In genomic region chr3:144546539-144546938, GRCh38 we compare ENCODE assay signal across 1 cellular context.
TF ChIP-seq lines count a peak whose summit lies in the region.

No MANE protein-coding gene starts in this region.

TF ChIP-seq in H1, 55 proteins besides CTCF, POLR2A, EP300 and RAD21:
- TF ChIP-seq BACH1 (IDR thresholded peaks at IDR 0.05; ENCODE audit: low read length) (no peak), CTBP2 (IDR thresholded peaks at IDR 0.05; ENCODE audit: borderline replicate concordance, insufficient read depth, insufficient read length, low read length) (no peak), GABPA (IDR thresholded peaks at IDR 0.05; ENCODE audit: borderline replicate concordance, insufficient read depth, low read length) (no peak), TBP (IDR thresholded peaks at IDR 0.05; ENCODE audit: low read depth, low read length) (no peak), CHD2 (IDR thresholded peaks at IDR 0.05; ENCODE audit: low read length) (no peak), JUN (IDR thresholded peaks at IDR 0.05; ENCODE audit: low read depth, low read length) (no peak), ATF2 (IDR thresholded peaks at IDR 0.05; ENCODE audit: low read length) (no peak), TCF12 (IDR thresholded peaks at IDR 0.05; ENCODE audit: low read depth, low read length) (no peak), KDM4A (IDR thresholded peaks at IDR 0.05; ENCODE audit: low read depth, low read length, severe bottlenecking) (no peak), RNF2 (IDR thresholded peaks at IDR 0.05; ENCODE audit: borderline replicate concordance, low read depth, low read length, missing control alignments, poor library complexity, severe bottlenecking) (no peak), POLR2AphosphoS5 (IDR thresholded peaks at IDR 0.05; ENCODE audit: low read depth, low read length) (no peak)
